28 cellular contexts compared by ENCODE assay signal in genomic region chr10:124124769-124125161, GRCh38. TPM values are rescaled to one million over a fixed set of nuclear protein-coding genes. Genes with fewer than 3 reads are reported as not detected.
"Had no signal": no experiment of that assay in that cellular context is flagged by ENCODE, and none has a peak within 500 bp of the region (broad histone marks: within the 10 kb centered on the region; RNA-seq: fewer than 3 reads in every experiment).

No MANE protein-coding gene starts in this region.

- FAIRE-seq: bronchial epithelial cell had no signal

- H3K36me3 ChIP-seq: adrenal gland, WERI-Rb-1 had no signal

- H3K27ac ChIP-seq: adrenal gland, WERI-Rb-1 had no signal

- H3K4me3 Mint-ChIP-seq: activated CD8-positive, alpha-beta T cell treated with anti-CD3 and anti-CD28 coated beads for 36 hours; activated naive CD4-positive, alpha-beta T cell treated with anti-CD3 and anti-CD28 coated beads for 36 hours; brain had no signal

- H3K27ac Mint-ChIP-seq: activated CD8-positive, alpha-beta T cell treated with anti-CD3 and anti-CD28 coated beads for 36 hours; activated naive CD4-positive, alpha-beta T cell treated with anti-CD3 and anti-CD28 coated beads for 36 hours; activated naive CD4-positive, alpha-beta T cell treated with anti-CD3 and anti-CD28 coated beads, Interleukin-2, amount 50 U/mL, for 72 hours; activated T-helper 2 cell treated with anti-CD3 and anti-CD28 coated beads, Interferon-gamma antibody, Interleukin-2, Interleukin-4, amounts not matched to agents 10 μg/mL and 5 μg/mL and 100 μg/mL, durations not matched to agents 14 hours and 24 hours and 36 hours; brain had no signal

- H3K9me3 Mint-ChIP-seq: activated CD8-positive, alpha-beta T cell treated with anti-CD3 and anti-CD28 coated beads for 36 hours; activated naive CD4-positive, alpha-beta T cell treated with anti-CD3 and anti-CD28 coated beads for 36 hours; activated naive CD4-positive, alpha-beta T cell treated with anti-CD3 and anti-CD28 coated beads, Interleukin-2, amount 50 U/mL, for 72 hours; activated T-helper 2 cell treated with anti-CD3 and anti-CD28 coated beads, Interferon-gamma antibody, Interleukin-2, Interleukin-4, amounts not matched to agents 10 μg/mL and 5 μg/mL and 100 μg/mL, durations not matched to agents 14 hours and 24 hours and 36 hours; brain had no signal

- H3K36me3 Mint-ChIP-seq: activated naive CD4-positive, alpha-beta T cell treated with anti-CD3 and anti-CD28 coated beads, Interleukin-2, amount 50 U/mL, for 72 hours; brain had no signal

- DNase-seq: activated CD4-positive, alpha-beta T cell treated with anti-CD3 and anti-CD28 coated beads for 1 hour; activated CD4-positive, alpha-beta T cell treated with anti-CD3 and anti-CD28 coated beads for 48 hours; activated CD4-positive, CD25-positive, alpha-beta regulatory T cell; activated CD8-positive, alpha-beta T cell treated with anti-CD3 and anti-CD28 coated beads for 36 hours; activated gamma-delta T cell treated with Interleukin-2 at 50 U/mL for 16 hours; activated naive CD4-positive, alpha-beta T cell treated with anti-CD3 and anti-CD28 coated beads for 36 hours; activated T-cell treated with anti-CD3 and anti-CD28 coated beads, Interleukin-2, amount 50 U/mL, for 1 hour; cerebellar nuclear complex; MM.1S; MV-4-11; NCI-H1092; NCI-H1436 treated with DMSO at 0.1 percent for 48 hours; NCI-H1694 treated with DMSO at 0.1 percent for 48 hours; NCI-H2029; NCI-H226; NCI-H446 treated with DMSO at 0.1 percent for 48 hours; NCI-H524; OCI-M1; Right ventricle myocardium superior; T1000; WERI-Rb-1 had no signal

- H3K27me3 ChIP-seq: adrenal gland had no signal

- H3K27me3 Mint-ChIP-seq: activated CD8-positive, alpha-beta T cell treated with anti-CD3 and anti-CD28 coated beads for 36 hours had no signal

- H3K4me3 ChIP-seq: adrenal gland had no signal

- H3K9me3 ChIP-seq: adrenal gland had no signal

RNA-seq across cellular contexts. Expression of gene CHST15, which starts 31.4 kb away (rescaled TPM):
- total RNA-seq: activated CD8-positive, alpha-beta memory T cell treated with anti-CD3 and anti-CD28 coated beads for 36 hours; activated T-helper 2 cell treated with anti-CD3 and anti-CD28 coated beads, Interferon-gamma antibody, Interleukin-2, Interleukin-4, amounts not matched to agents 10 μg/mL and 5 μg/mL and 100 μg/mL, durations not matched to agents 14 hours and 24 hours and 36 hours; T-helper 2 cell treated with Interferon-gamma antibody and Interleukin-4, amounts not matched to agents 100 ng/mL and 5 ng/mL, for 36 hours had no signal
